ENCODE assay signal across 21 cellular contexts in genomic region chr7:106094780-106095179, GRCh38. TPM values are rescaled to one million over a fixed set of nuclear protein-coding genes. Genes with fewer than 3 reads are reported as not detected.
A peak's percentile ranks its signal among the peaks of the same experiment; 100 is the strongest.
DNase-seq lines count a peak whose midpoint lies in the region; ATAC-seq, FAIRE-seq and TF ChIP-seq lines count a peak whose summit lies in the region.
"Had no signal": no experiment of that assay in that cellular context is flagged by ENCODE, and none has a peak within 500 bp of the region (broad histone marks: within the 10 kb centered on the region; RNA-seq: fewer than 3 reads in every experiment).

No MANE protein-coding gene starts in this region.

- H3K4me1 ChIP-seq in HepG2 (ENCODE audit: insufficient read depth, low read length) (no peaks in the 10 kb centered on the region), right lobe of liver (peaks cover 0 to 12% (median 4%) of the 10 kb centered on the region in 4 donors), astrocyte (ENCODE audit: insufficient read depth, low read length) (no peaks in the 10 kb centered on the region)
- H3K4me1 ChIP-seq: adrenal gland had no signal

- CTCF ChIA-PET in HepG2 (lab: Yijun Ruan, JAX; ENCODE audit: low intra/inter-chr PET ratio, low total read pairs): no interaction called here

- TF ChIP-seq RAD21 in HepG2 (CRISPR knock-in tag; IDR thresholded peaks at IDR 0.05): no peak

- no peak overlapping the region for H3K4me3 Mint-ChIP-seq in astrocyte (ENCODE audit: unreplicated experiment)
- H3K4me3 Mint-ChIP-seq in stimulated activated memory B cell treated with anti-CD40 and anti-IgM and Interleukin-4, amounts not matched to agents 10 μg/mL and 1 μg/mL and 100 μg/mL, for 72 hours: no peak overlapping the region
- H3K4me3 Mint-ChIP-seq: activated T-cell treated with anti-CD3 and anti-CD28 coated beads, Interleukin-2, amount 50 U/mL, for 24 hours had no signal

- over 99% methylated on average over 3 of the region's 3 CpGs for WGBS in HepG2 (ENCODE audit: low lambda C conversion rate)
- 95% methylated on average over 2 of the region's 3 CpGs for WGBS in right lobe of liver (ENCODE audit: insufficient coverage, low coverage, low lambda C conversion rate, missing lambda C conversion rate)

- TF ChIP-seq EP300 in HepG2 (IDR thresholded peaks at IDR 0.05; ENCODE audit: low read depth in 2 of 2, low read length in 2 of 2) (no peak), HepG2 (CRISPR knock-in tag; IDR thresholded peaks at IDR 0.05; ENCODE audit: borderline replicate concordance) (no peak)

- in situ Hi-C loops in HepG2 (cut with HindIII; ENCODE audit: extremely low pct_ligation_motif_present, low pct_unique_long_range_greater_than_20kb): no loop called here

- DNase-seq in HepG2 (ENCODE audit: low spot score) (no peak), right lobe of liver (no peak), NCI-H69 (lab: John Stamatoyannopoulos, UW) (peak; percentile 36), astrocyte (ENCODE audit: low read depth) (no peak), DMS114 treated with DMSO at 0.1 percent for 48 hours (lab: John Stamatoyannopoulos, UW; ENCODE audit: unreplicated experiment) (no peak)
- DNase-seq in effector CD8-positive, alpha-beta T cell (lab: John Stamatoyannopoulos, UW): no peak
- DNase-seq: activated naive CD4-positive, alpha-beta T cell; activated T-cell treated with anti-CD3 and anti-CD28 coated beads, Interleukin-2, amount 50 U/mL, for 24 hours; adrenal gland; C1 segment of cervical spinal cord; IMR-90; mammary epithelial cell; NCI-H146; NCI-H345; psoas muscle; RPMI8226; T-helper 9 cell had no signal

- H4K20me1 ChIP-seq in HepG2 (ENCODE audit: insufficient read depth, low read length) (no peaks in the 10 kb centered on the region), astrocyte (ENCODE audit: insufficient read depth, low read length) (peaks cover 16% of the 10 kb centered on the region)

- POLR2A ChIA-PET in HepG2 (lab: Yijun Ruan, JAX): no interaction called here

- H3K79me2 ChIP-seq in HepG2 (ENCODE audit: insufficient read depth, low read length) (no peaks in the 10 kb centered on the region), astrocyte (ENCODE audit: insufficient read depth, low read length) (peaks cover 19% of the 10 kb centered on the region)

- H3K4me3 ChIP-seq in HepG2 (replicated peaks in 1 of 3; ENCODE audit: insufficient read depth in 1 of 3, low read depth in 2 of 3, low read length in 3 of 3) (no peak overlapping the region), right lobe of liver (no peak overlapping the region), astrocyte (ENCODE audit: insufficient read depth, low read depth, low read length) (no peak overlapping the region)
- H3K4me3 ChIP-seq: adrenal gland, psoas muscle had no signal

- H3K27ac ChIP-seq in HepG2 (ENCODE audit: extremely low read length, insufficient read depth, low read length) (no peak overlapping the region), right lobe of liver (no peak overlapping the region), astrocyte (ENCODE audit: low read depth, low read length) (no peak overlapping the region)
- H3K27ac ChIP-seq: adrenal gland, HL-60, psoas muscle had no signal

- H3K36me3 ChIP-seq in HepG2 (replicated peaks in 1 of 2; ENCODE audit: control insufficient read depth in 1 of 2, insufficient read depth in 2 of 2, low read length in 2 of 2): peaks cover 11 to 31% of the 10 kb centered on the region in 2 experiments; a peak in 2 of 5 replicates
- peaks cover 0 to 37% (median 6%) of the 10 kb centered on the region in 4 donors for H3K36me3 ChIP-seq in right lobe of liver
- H3K36me3 ChIP-seq in astrocyte (ENCODE audit: insufficient read depth, low read length): peaks cover 16% of the 10 kb centered on the region

- no peaks in the 10 kb centered on the region for H3K9me3 Mint-ChIP-seq in astrocyte (ENCODE audit: unreplicated experiment)
- H3K9me3 Mint-ChIP-seq in stimulated activated memory B cell treated with anti-CD40 and anti-IgM and Interleukin-4, amounts not matched to agents 10 μg/mL and 1 μg/mL and 100 μg/mL, for 72 hours: no peaks in the 10 kb centered on the region
- H3K9me3 Mint-ChIP-seq: activated T-cell treated with anti-CD3 and anti-CD28 coated beads, Interleukin-2, amount 50 U/mL, for 24 hours had no signal

- no peak for TF ChIP-seq CTCF in HepG2 (CRISPR knock-in tag; IDR thresholded peaks at IDR 0.05)
- TF ChIP-seq CTCF in right lobe of liver (IDR thresholded peaks at IDR 0.05): peak in 1 of 4 donors; percentile 12
- TF ChIP-seq CTCF in astrocyte (IDR thresholded peaks at IDR 0.05; ENCODE audit: insufficient read depth, low read depth, low read length): no peak

- TF ChIP-seq POLR2A in HepG2 (IDR thresholded peaks at IDR 0.05; ENCODE audit: insufficient read depth in 1 of 2, low read depth in 2 of 2, low read length in 2 of 2): no peak
- TF ChIP-seq POLR2A in right lobe of liver (IDR thresholded peaks at IDR 0.05): no peak

- intact Hi-C loops in HepG2 (cut with micrococcal nuclease; ENCODE audit: unreplicated experiment): no loop called here
- intact Hi-C loops in right lobe of liver (cut with DNase I): no loop called here

- H3K9me3 ChIP-seq in HepG2 (ENCODE audit: low read length) (no peaks in the 10 kb centered on the region), right lobe of liver (no peaks in the 10 kb centered on the region), astrocyte (ENCODE audit: insufficient read depth, low read depth, low read length) (no peaks in the 10 kb centered on the region)
- H3K9me3 ChIP-seq: adrenal gland, psoas muscle had no signal

- H3K27ac Mint-ChIP-seq in astrocyte (ENCODE audit: unreplicated experiment): no peak overlapping the region
- H3K27ac Mint-ChIP-seq in stimulated activated memory B cell treated with anti-CD40 and anti-IgM and Interleukin-4, amounts not matched to agents 10 μg/mL and 1 μg/mL and 100 μg/mL, for 72 hours: no peak overlapping the region
- H3K27ac Mint-ChIP-seq: activated T-cell treated with anti-CD3 and anti-CD28 coated beads, Interleukin-2, amount 50 U/mL, for 24 hours had no signal

- ATAC-seq in HepG2 (peak; percentile 38; the same call in 1 of the 3 replicates), right lobe of liver (no peak), HG03469 (IDR thresholded peaks at IDR 0.05; ENCODE audit: unreplicated experiment) (no peak)
- ATAC-seq in stimulated activated memory B cell treated with anti-CD40 and anti-IgM and Interleukin-4, amounts not matched to agents 10 μg/mL and 1 μg/mL and 100 μg/mL, for 72 hours: peak; percentile 53

- H3K4me1 Mint-ChIP-seq in astrocyte (ENCODE audit: low read depth, unreplicated experiment): no peaks in the 10 kb centered on the region
- peaks cover 56% of the 10 kb centered on the region for H3K4me1 Mint-ChIP-seq in stimulated activated memory B cell treated with anti-CD40 and anti-IgM and Interleukin-4, amounts not matched to agents 10 μg/mL and 1 μg/mL and 100 μg/mL, for 72 hours

- H3K4me2 ChIP-seq in HepG2 (ENCODE audit: low read depth, low read length) (no peak overlapping the region), astrocyte (ENCODE audit: low read length) (no peak overlapping the region)

- H3K27me3 ChIP-seq in HepG2 (ENCODE audit: control insufficient read depth in 1 of 2, insufficient read depth in 2 of 2, low read length in 2 of 2) (no peaks in the 10 kb centered on the region), right lobe of liver (no peaks in the 10 kb centered on the region), astrocyte (ENCODE audit: insufficient read depth, low read length) (no peaks in the 10 kb centered on the region)
- H3K27me3 ChIP-seq: adrenal gland had no signal

- no peak overlapping the region for H3K9ac ChIP-seq in HepG2 (ENCODE audit: insufficient read depth, low read depth, low read length)
- H3K9ac ChIP-seq in astrocyte (ENCODE audit: low read length): no peak overlapping the region

- no peak overlapping the region for H2AFZ ChIP-seq in HepG2 (ENCODE audit: low read length)
- H2AFZ ChIP-seq in astrocyte (ENCODE audit: low read depth, low read length): no peak overlapping the region

- BruUV-seq in HepG2 (replicated peaks; lab: Mats Ljungman, UMichigan): no TSS peak

- peaks cover 11% of the 10 kb centered on the region for H3K36me3 Mint-ChIP-seq in astrocyte (ENCODE audit: low read depth, unreplicated experiment)
- H3K36me3 Mint-ChIP-seq in stimulated activated memory B cell treated with anti-CD40 and anti-IgM and Interleukin-4, amounts not matched to agents 10 μg/mL and 1 μg/mL and 100 μg/mL, for 72 hours: peaks cover 46% of the 10 kb centered on the region

- no peak for FAIRE-seq in HepG2 (lab: Jason Lieb, UNC)
- FAIRE-seq in astrocyte (lab: Jason Lieb, UNC): peak; percentile 32
- FAIRE-seq: colon had no signal

- H3K27me3 Mint-ChIP-seq in astrocyte (ENCODE audit: low read depth, unreplicated experiment): no peaks in the 10 kb centered on the region
- H3K27me3 Mint-ChIP-seq in stimulated activated memory B cell treated with anti-CD40 and anti-IgM and Interleukin-4, amounts not matched to agents 10 μg/mL and 1 μg/mL and 100 μg/mL, for 72 hours: no peaks in the 10 kb centered on the region
- H3K27me3 Mint-ChIP-seq: activated T-cell treated with anti-CD3 and anti-CD28 coated beads, Interleukin-2, amount 50 U/mL, for 24 hours had no signal

TF ChIP-seq in HepG2, 621 proteins besides CTCF, POLR2A, EP300 and RAD21 (continues in another document):
- no peak for TF ChIP-seq ZBTB7B (CRISPR knock-in tag; IDR thresholded peaks at IDR 0.05)

RNA-seq across cellular contexts. Expression of gene SYPL1, which starts 17.3 kb away (rescaled TPM):
- 25.7 and 27.5 TPM in 2 replicates for total RNA-seq in HepG2 (2016; rRNA removed; fragmentation: Illumina TruSeq; extraction: Trizol)
- total RNA-seq in HepG2 (2016; cell fraction: cytosol; rRNA removed; fragmentation: Illumina TruSeq; extraction: Trizol; ENCODE audit: low read depth): 7.4 and 7.8 TPM in 2 replicates
- total RNA-seq in HepG2 (2016; cell fraction: insoluble cytoplasmic fraction; rRNA removed; fragmentation: Illumina TruSeq; extraction: Trizol): 19.4 and 28.6 TPM in 2 replicates
- 14.0 and 17.5 TPM in 2 replicates for total RNA-seq in HepG2 (2016; cell fraction: membrane; rRNA removed; fragmentation: Illumina TruSeq; extraction: Trizol)
- 45.1 and 48.0 TPM in 2 replicates for total RNA-seq in HepG2 (2016; cell fraction: nucleus; rRNA removed; fragmentation: Illumina TruSeq; extraction: Trizol)
- 32.9 and 40.2 TPM in 2 replicates for polyA plus RNA-seq in HepG2 (2011; rRNA removed)
- 20.4 and 33.2 TPM in 2 replicates for polyA plus RNA-seq in HepG2 (2011; cell fraction: cytosol; rRNA removed)
- 7.1 and 9.3 TPM in 2 replicates for polyA plus RNA-seq in HepG2 (2011; cell fraction: nucleus; rRNA removed)
- polyA plus RNA-seq in HepG2 (2012): 44.2 and 45.6 TPM in 2 replicates
- polyA plus RNA-seq in HepG2 (2016; cell fraction: cytosol; fragmentation: Illumina TruSeq; extraction: Trizol; ENCODE audit: low read depth): 8.7 TPM in 2 replicates
- 42.0 and 43.1 TPM in 2 replicates for polyA plus RNA-seq in HepG2 (2016; cell fraction: insoluble cytoplasmic fraction; fragmentation: Illumina TruSeq; extraction: Trizol; ENCODE audit: low read depth)
- 15.9 and 18.3 TPM in 2 replicates for polyA plus RNA-seq in HepG2 (2016; cell fraction: membrane; fragmentation: Illumina TruSeq; extraction: Trizol; ENCODE audit: low read depth)
- polyA plus RNA-seq in HepG2 (2016; cell fraction: nucleus; fragmentation: Illumina TruSeq; extraction: Trizol; ENCODE audit: insufficient read depth, low read depth): 71.1 and 87.2 TPM in 2 replicates
- 30.6 and 35.4 TPM in 2 replicates for polyA minus RNA-seq in HepG2 (2011; rRNA and poly(A)+ RNA removed; ENCODE audit: low replicate concordance)
- polyA minus RNA-seq in HepG2 (2011; cell fraction: cytosol; rRNA and poly(A)+ RNA removed): 23.1 and 27.5 TPM in 2 replicates
- 19.3 and 28.8 TPM in 2 replicates for polyA minus RNA-seq in HepG2 (2011; cell fraction: nucleus; rRNA and poly(A)+ RNA removed)
- total RNA-seq in right lobe of liver: 10 to 100 TPM; 29.5 to 43.0 (median 37.1) TPM
- total RNA-seq in astrocyte: 58.8 and 59.7 TPM in 2 replicates

Comparison
In these comparisons a context has a peak if more than half of its experiments do, and no peak if none do; other contexts are left out.
1. ATAC-seq: peak in HepG2 (single experiment) and stimulated activated memory B cell treated with anti-CD40 and anti-IgM and Interleukin-4, amounts not matched to agents 10 μg/mL and 1 μg/mL and 100 μg/mL, for 72 hours (single experiment); none in right lobe of liver (0 of 4) and HG03469 (single experiment).